ENCODE assay signal across 19 cellular contexts in the genomic region with DNA sequence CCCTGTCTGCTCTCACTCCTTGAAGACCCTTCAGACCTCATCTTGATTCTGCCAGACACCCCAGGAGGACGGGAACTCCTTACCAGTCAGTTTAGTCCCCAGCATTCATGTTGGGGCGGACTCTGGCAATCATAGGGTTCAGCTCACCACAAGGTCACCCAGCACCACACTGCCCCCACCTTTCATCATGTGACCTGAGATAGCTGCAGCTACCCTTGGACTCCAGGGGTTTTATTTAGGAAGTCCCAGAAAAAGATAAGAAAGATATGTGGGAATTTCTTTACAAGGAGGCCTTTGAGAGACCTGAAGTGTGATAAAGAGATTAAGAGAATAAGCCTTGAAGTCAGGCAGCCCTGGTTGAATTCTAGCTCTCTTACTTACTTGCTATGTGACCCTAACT. TPM values are rescaled to one million over a fixed set of nuclear protein-coding genes. Genes with fewer than 3 reads are reported as not detected.
DNase-seq lines count a peak whose midpoint lies in the region; FAIRE-seq and TF ChIP-seq lines count a peak whose summit lies in the region.
"Had no signal": no experiment of that assay in that cellular context is flagged by ENCODE, and none has a peak within 500 bp of the region (broad histone marks: within the 10 kb centered on the region; RNA-seq: fewer than 3 reads in every experiment).

No MANE protein-coding gene starts in this region.

- no peaks in the 10 kb centered on the region for H3K9me3 ChIP-seq in WERI-Rb-1 (ENCODE audit: severe bottlenecking)
- H3K9me3 ChIP-seq in small intestine (ENCODE audit: control insufficient read depth, low read depth), result no peaks in the 10 kb centered on the region
- H3K9me3 ChIP-seq in thyroid gland, result no peaks in the 10 kb centered on the region

- FAIRE-seq in small intestine (lab: Jason Lieb, UNC), result no peak
- FAIRE-seq: GM12878, HTR-8/SVneo had no signal

- TF ChIP-seq CTCF in WERI-Rb-1 (IDR thresholded peaks at IDR 0.05; ENCODE audit: low read depth, low read length) (no peak), thyroid gland (IDR thresholded peaks at IDR 0.05) (no peak)

- TF ChIP-seq POLR2A in erythroblast (IDR thresholded peaks at IDR 0.05; ENCODE audit: low read length), result no peak
- TF ChIP-seq POLR2A in thyroid gland (IDR thresholded peaks at IDR 0.05), result no peak

- H3K4me3 ChIP-seq in WERI-Rb-1 (ENCODE audit: low read depth, low read length), result no peak overlapping the region
- no peak overlapping the region for H3K4me3 ChIP-seq in small intestine (ENCODE audit: low read depth in 1 of 2, low read length in 2 of 2)
- no peak overlapping the region for H3K4me3 ChIP-seq in thyroid gland (replicated peaks in 1 of 3)
- H3K4me3 ChIP-seq: GM12878 had no signal

- H3K36me3 ChIP-seq in WERI-Rb-1, result no peaks in the 10 kb centered on the region
- H3K36me3 ChIP-seq in small intestine (ENCODE audit: control insufficient read depth in 2 of 2, insufficient read depth in 2 of 2, low read length in 2 of 2), result no peaks in the 10 kb centered on the region
- H3K36me3 ChIP-seq in thyroid gland, result no peaks in the 10 kb centered on the region

- intact Hi-C loops in thyroid gland (cut with DNase I), result no loop called here

- H3K27me3 ChIP-seq in WERI-Rb-1 (ENCODE audit: insufficient read depth, low read depth, severe bottlenecking), result no peaks in the 10 kb centered on the region
- H3K27me3 ChIP-seq in small intestine (ENCODE audit: control insufficient read depth in 2 of 2, insufficient read depth in 2 of 2, low read length in 2 of 2), result no peaks in the 10 kb centered on the region
- no peaks in the 10 kb centered on the region for H3K27me3 ChIP-seq in thyroid gland

- WGBS in small intestine, 3 donors, result 43 to 55% (median 49%) methylated on average over 2 of the region's 2 CpGs
- whole genome bisulfite sequencing in thyroid gland, 2 donors, result 90 to 92% methylated on average over 2 of the region's 2 CpGs

- H3K27ac ChIP-seq in WERI-Rb-1, result peak overlapping the region; percentile 12; the same call in 1 of the 2 replicates
- no peak overlapping the region for H3K27ac ChIP-seq in small intestine (ENCODE audit: low read depth in 1 of 2, low read length in 1 of 2)
- H3K27ac ChIP-seq in thyroid gland, result no peak overlapping the region
- H3K27ac ChIP-seq: C4-2B had no signal

- peaks cover 1 to 2% of the 10 kb centered on the region in 2 donors for H3K4me1 ChIP-seq in small intestine (ENCODE audit: control insufficient read depth in 2 of 2, insufficient read depth in 1 of 2, low read depth in 1 of 2, low read length in 1 of 2)
- no peaks in the 10 kb centered on the region for H3K4me1 ChIP-seq in thyroid gland

- peak; percentile 36 for DNase-seq in NCI-H226
- DNase-seq in WERI-Rb-1, result no peak
- peak; percentile 33 to 36 for DNase-seq in erythroblast (lab: John Stamatoyannopoulos, UW)
- peak; percentile 57 for DNase-seq in small intestine
- DNase-seq in thyroid gland, result no peak
- DNase-seq in NCI-H345 (lab: John Stamatoyannopoulos, UW), result no peak
- DNase-seq in NCI-H446 (lab: John Stamatoyannopoulos, UW), result no peak
- DNase-seq in DMS153 treated with DMSO at 0.1 percent for 48 hours (lab: John Stamatoyannopoulos, UW; ENCODE audit: unreplicated experiment), result no peak
- DNase-seq: 8988T; CD4-positive, alpha-beta T cell; DMS153; DMS79 treated with DMSO at 0.1 percent for 48 hours; GF-D8; GOT3; H9; IMR-90 had no signal

RNA-seq across cellular contexts. Expression of a gene that starts 59.8 kb away (rescaled TPM):
- polyA plus RNA-seq in small intestine, result 10 to 100 TPM in 1 of 3 donors, 1 to 10 TPM in 2; 7.0 to 11.2 (median 8.7) TPM
- 10 to 100 TPM; 37.7 to 54.2 (median 46.0) TPM for total RNA-seq in thyroid gland

Comparison
In these comparisons a context has a peak if more than half of its experiments do, and no peak if none do; other contexts are left out.
1. DNase-seq: peak in NCI-H226 (single experiment), erythroblast (2 of 2) and small intestine (single experiment); none in WERI-Rb-1 (single experiment), thyroid gland (0 of 2), NCI-H345 (single experiment), NCI-H446 (0 of 2) and DMS153 treated with DMSO at 0.1 percent for 48 hours (single experiment).